8 cellular contexts compared by ENCODE assay signal in genomic region chr18:1585881-1586488, GRCh38.
DNase-seq lines count a peak whose midpoint lies in the region; ATAC-seq, FAIRE-seq and TF ChIP-seq lines count a peak whose summit lies in the region.

No MANE protein-coding gene starts in this region.

- H3K4me2 ChIP-seq in OCI-LY7 (ENCODE audit: low read length) = no peak overlapping the region
- H3K4me2 ChIP-seq in endothelial cell of umbilical vein (ENCODE audit: insufficient read depth, low read length) = no peak overlapping the region

- peak; percentile 72 for FAIRE-seq in endothelial cell of umbilical vein (lab: Jason Lieb, UNC)

- POLR2A ChIA-PET in OCI-LY7 (lab: Charles Lee) = no interaction called here
- POLR2A ChIA-PET in endothelial cell of umbilical vein (lab: Charles Lee) = no interaction called here

- H3K9ac ChIP-seq in endothelial cell of umbilical vein (replicated peaks; ENCODE audit: extremely low read depth, insufficient read depth, low read length) = no peak overlapping the region

- dilution Hi-C loops in endothelial cell of umbilical vein (cut with MboI; ENCODE audit: extremely low pct_ligation_motif_present, low sequenced_read_pairs) = no loop called here

- no peaks in the 10 kb centered on the region for H3K27me3 ChIP-seq in endothelial cell of umbilical vein (ENCODE audit: control insufficient read depth in 2 of 2, insufficient read depth in 2 of 2, low read length in 2 of 2)

- ATAC-seq in GM18511 (IDR thresholded peaks at IDR 0.05; ENCODE audit: unreplicated experiment) (peak; percentile 80), HG03108 (IDR thresholded peaks at IDR 0.05; ENCODE audit: unreplicated experiment) (no peak)

- BruUV-seq in OCI-LY7 (replicated peaks; lab: Mats Ljungman, UMichigan) (no TSS peak), endothelial cell of umbilical vein (replicated peaks; lab: Mats Ljungman, UMichigan) (no TSS peak)

- H3K9me1 ChIP-seq in endothelial cell of umbilical vein (replicated peaks; ENCODE audit: control insufficient read depth, extremely low read depth, insufficient read depth, low read length) = no peaks in the 10 kb centered on the region

- no peak for TF ChIP-seq POLR2A in endothelial cell of umbilical vein (IDR thresholded peaks at IDR 0.05; ENCODE audit: low read depth, low read length)

- H3K79me2 ChIP-seq in OCI-LY7 (ENCODE audit: insufficient read depth, low read depth, low read length) (no peaks in the 10 kb centered on the region), endothelial cell of umbilical vein (ENCODE audit: control insufficient read depth, insufficient read depth, low read length) (no peaks in the 10 kb centered on the region)

- no peaks in the 10 kb centered on the region for H4K20me1 ChIP-seq in OCI-LY7 (ENCODE audit: insufficient read depth, low read length)
- no peaks in the 10 kb centered on the region for H4K20me1 ChIP-seq in endothelial cell of umbilical vein (replicated peaks; ENCODE audit: control insufficient read depth, extremely low read depth, insufficient read depth, low read length)

- H3K27ac ChIP-seq in OCI-LY7 (ENCODE audit: low read depth, low read length, poor library complexity, severe bottlenecking) (no peak overlapping the region), endothelial cell of umbilical vein (ENCODE audit: insufficient read depth, low read depth, low read length) (no peak overlapping the region)

- H3K4me1 ChIP-seq in OCI-LY7 (ENCODE audit: insufficient read depth, low read length, poor library complexity, severe bottlenecking) (no peaks in the 10 kb centered on the region), endothelial cell of umbilical vein (ENCODE audit: control insufficient read depth, extremely low read depth, insufficient read depth, low read length) (no peaks in the 10 kb centered on the region)

- CTCF ChIA-PET in OCI-LY7 (lab: Charles Lee; ENCODE audit: unreplicated experiment) (no interaction called here), endothelial cell of umbilical vein (lab: Charles Lee) (interaction anchor here (0.6 to 2.6 kb wide), 19 partner anchors 12 to 1660 kb away, joined by 3 to 85 read pairs (median 4); no protein-coding TSS in a partner anchor)

- TF ChIP-seq CTCF in OCI-LY7 (conservative IDR thresholded peaks at IDR 0.05; ENCODE audit: low read length) = peak; percentile 82
- peak in 1 of 2 donors; percentile 23 for TF ChIP-seq CTCF in endothelial cell of umbilical vein (IDR thresholded peaks at IDR 0.05; ENCODE audit: extremely low read depth in 1 of 2, insufficient read depth in 1 of 2, low read depth in 1 of 2, low read length in 2 of 2)

- no peaks in the 10 kb centered on the region for H3K9me2 ChIP-seq in OCI-LY7 (ENCODE audit: insufficient read depth, low read length)

- no peaks in the 10 kb centered on the region for H3K9me3 ChIP-seq in OCI-LY7 (ENCODE audit: low read length)
- no peaks in the 10 kb centered on the region for H3K9me3 ChIP-seq in endothelial cell of umbilical vein (replicated peaks; ENCODE audit: control insufficient read depth, insufficient read depth, low read length)

- H2AFZ ChIP-seq in OCI-LY7 (ENCODE audit: low read length) = no peak overlapping the region
- H2AFZ ChIP-seq in endothelial cell of umbilical vein (ENCODE audit: low read depth, low read length) = no peak overlapping the region

- H3K4me3 ChIP-seq in OCI-LY7 (ENCODE audit: low read depth, low read length, poor library complexity, severe bottlenecking) (no peak overlapping the region), endothelial cell of umbilical vein (replicated peaks in 1 of 3; ENCODE audit: insufficient read depth in 1 of 3, low read depth in 1 of 3, low read length in 3 of 3) (no peak overlapping the region)

- intact Hi-C loops in OCI-LY7 (cut with micrococcal nuclease; ENCODE audit: unreplicated experiment) (loop anchor here (5.0 kb wide), 1 partner anchor 961 kb away; no protein-coding TSS in a partner anchor), endothelial cell of umbilical vein (cut with micrococcal nuclease) (loop anchor here (1.0 to 5.0 kb wide), 4 partner anchors 638 to 1661 kb away; partner anchors contain the start of gene MYL12A)

- H3K36me3 ChIP-seq in OCI-LY7 (ENCODE audit: insufficient read depth, low read length) = no peaks in the 10 kb centered on the region
- H3K36me3 ChIP-seq in endothelial cell of umbilical vein (ENCODE audit: control insufficient read depth in 2 of 2, extremely low read depth in 1 of 2, insufficient read depth in 2 of 2, low read length in 2 of 2) = no peaks in the 10 kb centered on the region

- DNase-seq in AG08395 (ENCODE audit: low spot score) = peak; percentile 13
- DNase-seq in HPDE6-E6E7 (ENCODE audit: extremely low spot score) = peak; percentile 3
- peak; percentile 38 for DNase-seq in OCI-LY7 (ENCODE audit: low spot score)
- DNase-seq in endothelial cell of umbilical vein (ENCODE audit: low read depth, low spot score) = peak; percentile 42
- peak; percentile 13 for DNase-seq in non-pigmented ciliary epithelial cell (ENCODE audit: low read depth)
- DNase-seq in cortex of kidney (lab: John Stamatoyannopoulos, UW) = no peak

TF ChIP-seq in endothelial cell of umbilical vein, 7 proteins besides CTCF, POLR2A, EP300 and RAD21:
- TF ChIP-seq FOS (IDR thresholded peaks at IDR 0.05; ENCODE audit: borderline replicate concordance, insufficient read depth, low read length) (no peak), MAX (IDR thresholded peaks at IDR 0.05; ENCODE audit: insufficient read depth, insufficient read length) (no peak), POLR2AphosphoS5 (IDR thresholded peaks at IDR 0.05; ENCODE audit: insufficient read depth, low read depth, low read length) (no peak), JUN (IDR thresholded peaks at IDR 0.05; ENCODE audit: borderline replicate concordance, insufficient read depth, insufficient read length, low read depth) (no peak), GATA2 (IDR thresholded peaks at IDR 0.05; ENCODE audit: insufficient read depth, insufficient read length, low read depth, low read length) (no peak), EZH2 (IDR thresholded peaks at IDR 0.05; ENCODE audit: borderline replicate concordance, low read depth, low read length, severe bottlenecking) (no peak), MYC (IDR thresholded peaks at IDR 0.05; ENCODE audit: low read depth, low read length) (no peak)
TF ChIP-seq in endothelial cell of umbilical vein: peak in this region for 0.
